In genomic region chr16:3695610-3696369, GRCh38 we compare ENCODE assay signal across 2 cellular contexts.
TF ChIP-seq lines count a peak whose summit lies in the region.

No MANE protein-coding gene starts in this region.

TF ChIP-seq in A549, 52 proteins besides CTCF, POLR2A, EP300 and RAD21 (continued from another document):
- TF ChIP-seq REST (IDR thresholded peaks at IDR 0.05), result no peak
- TF ChIP-seq GATA3 (IDR thresholded peaks at IDR 0.05; ENCODE audit: borderline replicate concordance), result no peak
- no peak for TF ChIP-seq HOXB5 (CRISPR knock-in tag; IDR thresholded peaks at IDR 0.05)
- TF ChIP-seq USF2 (IDR thresholded peaks at IDR 0.05), result no peak
- TF ChIP-seq ZSCAN20 (CRISPR knock-in tag; IDR thresholded peaks at IDR 0.05), result no peak
- TF ChIP-seq FOSL2 (IDR thresholded peaks at IDR 0.05), result no peak
- no peak for TF ChIP-seq FOSL2 (CRISPR knock-in tag; IDR thresholded peaks at IDR 0.05)
- no peak for TF ChIP-seq CEBPB (IDR thresholded peaks at IDR 0.05)
- TF ChIP-seq SREBF2 (IDR thresholded peaks at IDR 0.05), result no peak
- TF ChIP-seq TP53 (CRISPR knock-in tag; IDR thresholded peaks at IDR 0.05), result no peak
- no peak for TF ChIP-seq FOXS1 (CRISPR knock-in tag; IDR thresholded peaks at IDR 0.05)
- no peak for TF ChIP-seq ZFP36 (IDR thresholded peaks at IDR 0.05; ENCODE audit: borderline replicate concordance, partially characterized antibody)

TF ChIP-seq in liver, 16 proteins besides CTCF, POLR2A, EP300 and RAD21 (continued from another document):
- peak; percentile 100 for TF ChIP-seq HNF4A (conservative IDR thresholded peaks at IDR 0.05)
- TF ChIP-seq HNF4G (IDR thresholded peaks at IDR 0.05), result peak; percentile 100
- no peak for TF ChIP-seq ATF3 (IDR thresholded peaks at IDR 0.05)
- TF ChIP-seq FOXA1 (IDR thresholded peaks at IDR 0.05), result peak; percentile 93
- peak; percentile 97 for TF ChIP-seq ZBTB33 (IDR thresholded peaks at IDR 0.05)
- peak; percentile 100 for TF ChIP-seq SP1 (IDR thresholded peaks at IDR 0.05)
- TF ChIP-seq GABPA (IDR thresholded peaks at IDR 0.05 in 1 of 2, conservative IDR thresholded peaks at IDR 0.05 in 1 of 2), result peak in 1 of 2 donors; percentile 76
- peak; percentile 94 for TF ChIP-seq FOXA2 (IDR thresholded peaks at IDR 0.05)
